24 cellular contexts compared by ENCODE assay signal in genomic region chr4:2102045-2102883, GRCh38. TPM values are rescaled to one million over a fixed set of nuclear protein-coding genes. Genes with fewer than 3 reads are reported as not detected.
"Had no signal": no experiment of that assay in that cellular context is flagged by ENCODE, and none has a peak within 500 bp of the region (broad histone marks: within the 10 kb centered on the region; RNA-seq: fewer than 3 reads in every experiment).

No MANE protein-coding gene starts in this region.

- H3K27ac Mint-ChIP-seq: activated CD4-positive, alpha-beta memory T cell treated with anti-CD3 and anti-CD28 coated beads for 36 hours; activated naive CD4-positive, alpha-beta T cell treated with anti-CD3 and anti-CD28 coated beads for 36 hours; activated naive CD8-positive, alpha-beta T cell; brain; T-helper 17 cell; WTC11 had no signal

- H3K36me3 Mint-ChIP-seq: activated CD4-positive, alpha-beta memory T cell treated with anti-CD3 and anti-CD28 coated beads for 36 hours; WTC11 had no signal

- H3K27me3 Mint-ChIP-seq: activated CD4-positive, alpha-beta memory T cell treated with anti-CD3 and anti-CD28 coated beads for 36 hours; activated naive CD8-positive, alpha-beta T cell; T-helper 17 cell had no signal

- H3K4me1 Mint-ChIP-seq: T-helper 17 cell, WTC11 had no signal

- DNase-seq: activated CD4-positive, alpha-beta memory T cell treated with anti-CD3 and anti-CD28 coated beads for 36 hours; activated CD4-positive, alpha-beta T cell treated with anti-CD3 and anti-CD28 coated beads for 48 hours; activated CD4-positive, CD25-positive, alpha-beta regulatory T cell treated with anti-CD3 and anti-CD28 coated beads, Interleukin-2, amount 50 U/mL, for 72 hours; activated CD8-positive, alpha-beta memory T cell treated with anti-CD3 and anti-CD28 coated beads for 24 hours; activated gamma-delta T cell; activated naive CD4-positive, alpha-beta T cell treated with anti-CD3 and anti-CD28 coated beads for 36 hours; activated T-cell treated with anti-CD3 and anti-CD28 coated beads, Interleukin-2, amount 50 U/mL, for 4 hours; amygdala; Kasumi-1; KBM-7; NCI-H1417; NCI-H1930; NCI-H2171; NCI-H2227 treated with DMSO at 0.1 percent for 48 hours; NCI-H446 treated with DMSO at 0.1 percent for 48 hours; NCI-H524 treated with DMSO at 0.1 percent for 48 hours; NCI-H748 treated with DMSO at 0.1 percent for 48 hours; OCI-M1; SHP77; T-helper 17 cell; T-helper 9 cell had no signal

- H3K4me3 Mint-ChIP-seq: activated CD4-positive, alpha-beta memory T cell treated with anti-CD3 and anti-CD28 coated beads for 36 hours; activated naive CD4-positive, alpha-beta T cell treated with anti-CD3 and anti-CD28 coated beads for 36 hours; activated naive CD8-positive, alpha-beta T cell; activated T-cell treated with anti-CD3 and anti-CD28 coated beads, Interleukin-2, amount 50 U/mL, for 4 hours; brain; T-helper 17 cell; WTC11 had no signal

- ATAC-seq: activated T-cell treated with anti-CD3 and anti-CD28 coated beads, Interleukin-2, amount 50 U/mL, for 4 hours; T-helper 17 cell; WTC11 had no signal

RNA-seq across cellular contexts. Expression of gene NAT8L, which starts 43.1 kb away (rescaled TPM):
- total RNA-seq: T-helper 17 cell had no signal
